ENCODE assay signal across 8 cellular contexts in genomic region chr15:74873036-74873755, GRCh38. TPM values are rescaled to one million over a fixed set of nuclear protein-coding genes. Genes with fewer than 3 reads are reported as not detected.
DNase-seq lines count a peak whose midpoint lies in the region; ATAC-seq lines count a peak whose summit lies in the region.

Gene SCAMP2 (minus strand): TSS chr15:74873365. CDS start chr15:74873255, 110 bp downstream.

- ATAC-seq in GM21367 (IDR thresholded peaks at IDR 0.05; ENCODE audit: unreplicated experiment): peak; percentile 75

- peak; percentile 87 for DNase-seq in COR-L47 (lab: John Stamatoyannopoulos, UW)
- peak; percentile 90 for DNase-seq in HT1080 (ENCODE audit: low read depth)
- DNase-seq in NOMO-1 (lab: John Stamatoyannopoulos, UW; ENCODE audit: unreplicated experiment in 2 of 2): peak; percentile 91 to 93
- DNase-seq in effector CD8-positive, alpha-beta T cell (lab: John Stamatoyannopoulos, UW): peak; percentile 85
- peak; percentile 98 for DNase-seq in medulla oblongata (ENCODE audit: extremely low spot score)
- peak; percentile 76 to 90 (median 83) for DNase-seq in stimulated activated CD4-positive, alpha-beta T cell treated with anti-CD3 and anti-CD28 coated beads, TNF-alpha, amount 100 ng/mL, for 48 hours (ENCODE audit: low read depth in 3 of 3)

- POLR2A ChIA-PET in activated CD8-positive, alpha-beta memory T cell treated with anti-CD3 and anti-CD28 coated beads for 36 hours (lab: Charles Lee): interaction anchor here (1.1 kb wide), 1 partner anchor 17 kb away, joined by 4 read pairs; the partner anchor contains the start of gene MPI

- CTCF ChIA-PET in activated CD8-positive, alpha-beta memory T cell treated with anti-CD3 and anti-CD28 coated beads for 36 hours (lab: Charles Lee): interaction anchor here (0.6 to 1.3 kb wide), 3 partner anchors 15 to 33 kb away, joined by 3 to 6 read pairs (median 4); partner anchors contain the start of gene FAM219B

RNA-seq across cellular contexts. Expression of gene SCAMP2, which starts in this region (rescaled TPM):
- total RNA-seq in HT1080 (2014; rRNA removed; shearing (Covaris generic)): 17.1 and 32.1 TPM in 2 replicates
- 66.8 and 70.6 TPM in 2 replicates for polyA plus RNA-seq in HT1080 (2015; cell fraction: cytosol; rRNA removed)
- polyA plus RNA-seq in HT1080 (2015; cell fraction: nucleus; rRNA removed): 51.1 and 58.3 TPM in 2 replicates
- 10 to 100 TPM; 71.1 to 73.3 TPM for total RNA-seq in activated CD8-positive, alpha-beta memory T cell treated with anti-CD3 and anti-CD28 coated beads for 36 hours

Comparison
In these comparisons a context has a peak if more than half of its experiments do, and no peak if none do; other contexts are left out.
1. Peak in every context shown above with its lines: DNase-seq and ATAC-seq.